Comparison of ENCODE assay signal across 1 cellular context in genomic region chr7:138001529-138002095, GRCh38.
TF ChIP-seq lines count a peak whose summit lies in the region.

Gene CREB3L2 (minus strand): TSS chr7:138002086. CDS start chr7:138001705, 381 bp downstream.

TF ChIP-seq in HepG2, 621 proteins besides CTCF, POLR2A, EP300 and RAD21 (continued from another document and continues in another):
- TF ChIP-seq AFF4 (CRISPR knock-in tag; IDR thresholded peaks at IDR 0.05) = no peak
- TF ChIP-seq ZBTB39 (CRISPR knock-in tag; IDR thresholded peaks at IDR 0.05) = no peak
- no peak for TF ChIP-seq ATAD3A (CRISPR knock-in tag; IDR thresholded peaks at IDR 0.05)
- TF ChIP-seq AGO1 (IDR thresholded peaks at IDR 0.05; ENCODE audit: low read depth, low read length, poor library complexity, severe bottlenecking) = no peak
- no peak for TF ChIP-seq ZFP36L1 (CRISPR knock-in tag; IDR thresholded peaks at IDR 0.05)
- no peak for TF ChIP-seq XBP1 (CRISPR knock-in tag; IDR thresholded peaks at IDR 0.05)
- peak; percentile 26; the same call in 1 of the 2 replicates for TF ChIP-seq REPIN1 (CRISPR knock-in tag; IDR thresholded peaks at IDR 0.05; ENCODE audit: borderline replicate concordance, low read depth)
- no peak for TF ChIP-seq NFRKB (IDR thresholded peaks at IDR 0.05)
- TF ChIP-seq NR0B2 (CRISPR knock-in tag; IDR thresholded peaks at IDR 0.05) = no peak; the same call in 1 of the 2 replicates
- no peak for TF ChIP-seq ZBTB26 (CRISPR knock-in tag; IDR thresholded peaks at IDR 0.05; ENCODE audit: borderline replicate concordance)
- TF ChIP-seq ZNF264 (CRISPR knock-in tag; IDR thresholded peaks at IDR 0.05) = no peak
- no peak for TF ChIP-seq GLMP (CRISPR knock-in tag; IDR thresholded peaks at IDR 0.05; ENCODE audit: borderline replicate concordance)
- TF ChIP-seq STAG1 (CRISPR knock-in tag; IDR thresholded peaks at IDR 0.05) = peak; percentile 31
- TF ChIP-seq ZNF362 (CRISPR knock-in tag; IDR thresholded peaks at IDR 0.05; ENCODE audit: borderline replicate concordance) = no peak
- no peak for TF ChIP-seq ZNF740 (CRISPR knock-in tag; IDR thresholded peaks at IDR 0.05)
- no peak for TF ChIP-seq HNF4A (CRISPR knock-in tag; IDR thresholded peaks at IDR 0.05)
- TF ChIP-seq YY1 (IDR thresholded peaks at IDR 0.05; ENCODE audit: insufficient read depth, insufficient replicate concordance, low read depth, low read length) = no peak
- TF ChIP-seq ZNF687 (CRISPR knock-in tag; IDR thresholded peaks at IDR 0.05) = peak; percentile 93
- TF ChIP-seq HOXA5 (CRISPR knock-in tag; IDR thresholded peaks at IDR 0.05) = no peak
- TF ChIP-seq DNMT1 (CRISPR knock-in tag; IDR thresholded peaks at IDR 0.05) = peak; percentile 66; the same call in 1 of the 2 replicates
- TF ChIP-seq NFE2 (CRISPR knock-in tag; IDR thresholded peaks at IDR 0.05) = no peak
- 0 out of 2 replicates have a peak, but pooled peaks have one; percentile 32 for TF ChIP-seq ZFP90 (CRISPR knock-in tag; IDR thresholded peaks at IDR 0.05; ENCODE audit: borderline replicate concordance)
- no peak for TF ChIP-seq FOXP1 (IDR thresholded peaks at IDR 0.05)
- no peak for TF ChIP-seq FOXP1 (CRISPR knock-in tag; IDR thresholded peaks at IDR 0.05)
- TF ChIP-seq ZBTB14 (CRISPR knock-in tag; IDR thresholded peaks at IDR 0.05) = peak; percentile 44
- TF ChIP-seq THAP11 (CRISPR knock-in tag; IDR thresholded peaks at IDR 0.05) = no peak; the same call in 1 of the 2 replicates
- no peak for TF ChIP-seq JARID2 (CRISPR knock-in tag; IDR thresholded peaks at IDR 0.05; ENCODE audit: insufficient replicate concordance)
- TF ChIP-seq RAD51 (IDR thresholded peaks at IDR 0.05; ENCODE audit: borderline replicate concordance) = no peak
- no peak for TF ChIP-seq ZFP37 (CRISPR knock-in tag; IDR thresholded peaks at IDR 0.05; ENCODE audit: borderline replicate concordance)
- no peak for TF ChIP-seq RARG (CRISPR knock-in tag; IDR thresholded peaks at IDR 0.05; ENCODE audit: low read depth)
- TF ChIP-seq USF2 (IDR thresholded peaks at IDR 0.05; ENCODE audit: low read depth, low read length) = no peak
- no peak; the same call in 1 of the 2 replicates for TF ChIP-seq USF2 (CRISPR knock-in tag; IDR thresholded peaks at IDR 0.05; ENCODE audit: borderline replicate concordance)
- TF ChIP-seq ZSCAN22 (CRISPR knock-in tag; IDR thresholded peaks at IDR 0.05) = no peak
- TF ChIP-seq ZNF589 (CRISPR knock-in tag; conservative IDR thresholded peaks at IDR 0.05) = no peak
- TF ChIP-seq JUN (CRISPR knock-in tag; IDR thresholded peaks at IDR 0.05) = no peak; the same call in 1 of the 2 replicates
- peak; percentile 65; the same call in 1 of the 2 replicates for TF ChIP-seq ZNF556 (CRISPR knock-in tag; IDR thresholded peaks at IDR 0.05; ENCODE audit: borderline replicate concordance)
- no peak for TF ChIP-seq NFYC (CRISPR knock-in tag; IDR thresholded peaks at IDR 0.05)
- no peak for TF ChIP-seq HHEX (CRISPR knock-in tag; IDR thresholded peaks at IDR 0.05)
- no peak for TF ChIP-seq FOXP4 (CRISPR knock-in tag; IDR thresholded peaks at IDR 0.05)
- TF ChIP-seq HNRNPL (IDR thresholded peaks at IDR 0.05; ENCODE audit: low read depth, low read length) = no peak
- no peak for TF ChIP-seq ETV5 (CRISPR knock-in tag; IDR thresholded peaks at IDR 0.05; ENCODE audit: borderline replicate concordance)
- no peak for TF ChIP-seq CBX2 (IDR thresholded peaks at IDR 0.05; ENCODE audit: low read depth, low read length)
- 0 out of 2 replicates have a peak, but pooled peaks have one; percentile 48 for TF ChIP-seq CBX2 (CRISPR knock-in tag; IDR thresholded peaks at IDR 0.05; ENCODE audit: low read depth)
